Comparison of ENCODE assay signal across 13 cellular contexts in the genomic region with DNA sequence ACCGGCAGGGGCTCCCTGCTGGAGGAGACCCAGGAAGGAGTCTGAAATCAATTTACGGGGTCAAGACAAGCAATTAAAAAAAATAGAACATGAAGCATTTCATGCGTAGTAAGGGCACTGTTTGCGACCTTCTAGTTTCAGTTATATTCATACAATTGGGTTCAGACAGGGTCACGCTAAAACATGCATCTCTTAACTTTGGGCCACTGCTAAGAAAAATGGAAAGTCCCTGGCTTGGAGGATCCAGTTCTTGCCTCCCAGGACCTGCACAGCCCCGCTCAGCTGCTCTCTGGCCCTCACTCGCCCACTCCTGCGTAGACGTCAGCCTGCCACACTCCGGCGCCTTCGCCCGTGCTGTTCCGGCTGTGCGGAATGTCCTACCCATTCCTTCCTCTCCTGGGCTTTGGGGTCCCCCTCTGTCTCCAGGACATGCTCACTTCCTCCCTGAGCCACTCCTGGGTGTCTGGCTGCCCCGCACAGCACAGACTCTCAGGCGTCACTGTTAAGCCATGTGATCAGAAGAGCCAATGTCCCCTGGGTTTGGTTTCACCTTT. TPM values are rescaled to one million over a fixed set of nuclear protein-coding genes. Genes with fewer than 3 reads are reported as not detected.
DNase-seq lines count a peak whose midpoint lies in the region; ATAC-seq and TF ChIP-seq lines count a peak whose summit lies in the region.
"Had no signal": no experiment of that assay in that cellular context is flagged by ENCODE, and none has a peak within 500 bp of the region (broad histone marks: within the 10 kb centered on the region; RNA-seq: fewer than 3 reads in every experiment).

No MANE protein-coding gene starts in this region.

- H3K36me3 ChIP-seq in DOHH2 (ENCODE audit: control insufficient read depth, low read length) (no peaks in the 10 kb centered on the region), PC-9 (ENCODE audit: low read depth) (no peaks in the 10 kb centered on the region), ovary (no peaks in the 10 kb centered on the region)

- H3K4me3 ChIP-seq in DOHH2 (ENCODE audit: low read length): no peak overlapping the region
- no peak overlapping the region for H3K4me3 ChIP-seq in PC-9
- H3K4me3 ChIP-seq in ovary: no peak overlapping the region

- H3K4me3 Mint-ChIP-seq in brain (peak overlapping the region in 1 of 5 experiments; percentile 3), nephron progenitor cell (peak overlapping the region; percentile 35)
- H3K4me3 Mint-ChIP-seq: activated T-cell treated with anti-CD3 and anti-CD28 coated beads, Interleukin-2, amount 50 U/mL, for 24 hours had no signal

- no peak for TF ChIP-seq POLR2A in ovary (IDR thresholded peaks at IDR 0.05)

- no peaks in the 10 kb centered on the region for H3F3A ChIP-seq in DOHH2 (ENCODE audit: control insufficient read depth, insufficient read depth)
- no peaks in the 10 kb centered on the region for H3F3A ChIP-seq in PC-9 (ENCODE audit: insufficient read depth, low read depth)

- TF ChIP-seq CTCF in DOHH2 (IDR thresholded peaks at IDR 0.05; ENCODE audit: low read depth, low read length, poor library complexity, severe bottlenecking): no peak
- TF ChIP-seq CTCF in brain (conservative IDR thresholded peaks at IDR 0.05): no peak
- TF ChIP-seq CTCF in nephron progenitor cell (IDR thresholded peaks at IDR 0.05): no peak
- TF ChIP-seq CTCF in PC-9 (conservative IDR thresholded peaks at IDR 0.05): no peak
- no peak for TF ChIP-seq CTCF in ovary (IDR thresholded peaks at IDR 0.05)

- H3K9me3 Mint-ChIP-seq in brain: peaks cover 0 to 8% (median 0%) of the 10 kb centered on the region in 5 experiments
- H3K9me3 Mint-ChIP-seq in nephron progenitor cell: no peaks in the 10 kb centered on the region
- H3K9me3 Mint-ChIP-seq: activated T-cell treated with anti-CD3 and anti-CD28 coated beads, Interleukin-2, amount 50 U/mL, for 24 hours had no signal

- H3K79me2 ChIP-seq in DOHH2 (ENCODE audit: control insufficient read depth, low read length) (no peaks in the 10 kb centered on the region), PC-9 (ENCODE audit: low read depth) (no peaks in the 10 kb centered on the region)

- no peak overlapping the region for H2AFZ ChIP-seq in PC-9

- POLR2A ChIA-PET in PC-9 (lab: Charles Lee; ENCODE audit: unreplicated experiment): no interaction called here

- H3K27me3 Mint-ChIP-seq in brain: peaks cover 8% of the 10 kb centered on the region
- peaks cover 42% of the 10 kb centered on the region for H3K27me3 Mint-ChIP-seq in nephron progenitor cell (ENCODE audit: low read depth, poor library complexity)

- ATAC-seq in GM19372 (IDR thresholded peaks at IDR 0.05; ENCODE audit: low read depth, unreplicated experiment): peak; percentile 62
- ATAC-seq in HG03025 (IDR thresholded peaks at IDR 0.05; ENCODE audit: low FRiP score, unreplicated experiment): no peak
- ATAC-seq in HG02763 (IDR thresholded peaks at IDR 0.05; ENCODE audit: unreplicated experiment): no peak

- WGBS in ovary, 3 donors: 78 to 81% (median 80%) methylated on average over 17 of the region's 17 CpGs

- peak overlapping the region in 4 of 5 experiments; percentile 40 to 62 (median 48) for H3K27ac Mint-ChIP-seq in brain
- peak overlapping the region; percentile 72 for H3K27ac Mint-ChIP-seq in nephron progenitor cell
- H3K27ac Mint-ChIP-seq: activated T-cell treated with anti-CD3 and anti-CD28 coated beads, Interleukin-2, amount 50 U/mL, for 24 hours had no signal

- H3K4me1 ChIP-seq in DOHH2 (ENCODE audit: control insufficient read depth, low read length): peaks cover 15% of the 10 kb centered on the region
- no peaks in the 10 kb centered on the region for H3K4me1 ChIP-seq in PC-9 (replicated peaks; ENCODE audit: insufficient read depth)
- H3K4me1 ChIP-seq in ovary (ENCODE audit: insufficient read depth): no peaks in the 10 kb centered on the region

- H3K9me2 ChIP-seq in DOHH2 (replicated peaks; ENCODE audit: control insufficient read depth, low read length): no peaks in the 10 kb centered on the region
- no peaks in the 10 kb centered on the region for H3K9me2 ChIP-seq in PC-9 (ENCODE audit: insufficient read depth)

- CTCF ChIA-PET in PC-9 (lab: Charles Lee): interaction anchor here (0.7 kb wide), 1 partner anchor 176 kb away, joined by 3 read pairs; no protein-coding TSS in a partner anchor

- H3K4me2 ChIP-seq in DOHH2 (ENCODE audit: low read length) (peak overlapping the region; percentile 35), PC-9 (no peak overlapping the region)

- intact Hi-C loops in PC-9 (cut with micrococcal nuclease; ENCODE audit: unreplicated experiment): no loop called here
- intact Hi-C loops in ovary (cut with DNase I): no loop called here

- BruUV-seq in PC-9 (replicated peaks; lab: Mats Ljungman, UMichigan): no TSS peak

- DNase-seq in nephron progenitor cell (peak; percentile 35), PC-9 (no peak), ovary (no peak)
- DNase-seq: activated T-cell treated with anti-CD3 and anti-CD28 coated beads, Interleukin-2, amount 50 U/mL, for 24 hours; NCI-H2081; stimulated activated CD4-positive, alpha-beta T cell treated with anti-CD3 and anti-CD28 coated beads, Interleukin-4, amount 100 ng/mL, for 4 hours had no signal

- no peaks in the 10 kb centered on the region for H3K9me3 ChIP-seq in DOHH2 (ENCODE audit: control insufficient read depth, insufficient read depth, low read length)
- no peaks in the 10 kb centered on the region for H3K9me3 ChIP-seq in PC-9 (ENCODE audit: insufficient read depth, low read depth)
- H3K9me3 ChIP-seq in ovary: no peaks in the 10 kb centered on the region

- H3K36me3 Mint-ChIP-seq in brain: no peaks in the 10 kb centered on the region
- H3K36me3 Mint-ChIP-seq in nephron progenitor cell (ENCODE audit: low read depth): no peaks in the 10 kb centered on the region

- TF ChIP-seq EP300 in ovary (IDR thresholded peaks at IDR 0.05): no peak

- H3K27me3 ChIP-seq in DOHH2 (ENCODE audit: control insufficient read depth, low read length) (peaks cover 56% of the 10 kb centered on the region), PC-9 (ENCODE audit: insufficient read depth, low read depth) (peaks cover 31% of the 10 kb centered on the region), ovary (no peaks in the 10 kb centered on the region)

- H3K4me1 Mint-ChIP-seq in brain: peaks cover 50% of the 10 kb centered on the region
- H3K4me1 Mint-ChIP-seq in nephron progenitor cell: peaks cover 75% of the 10 kb centered on the region

- H4K20me1 ChIP-seq in DOHH2 (ENCODE audit: control insufficient read depth, insufficient read depth, low read depth, low read length) (no peaks in the 10 kb centered on the region), PC-9 (ENCODE audit: insufficient read depth) (no peaks in the 10 kb centered on the region)

- no peak overlapping the region for H3K27ac ChIP-seq in DOHH2 (ENCODE audit: low read depth, low read length)
- no peak overlapping the region for H3K27ac ChIP-seq in PC-9
- H3K27ac ChIP-seq in ovary: no peak overlapping the region
- H3K27ac ChIP-seq: epithelial cell of prostate had no signal

RNA-seq across cellular contexts. Expression of a gene that starts 12.8 kb away (rescaled TPM):
- 1.4 TPM for polyA plus RNA-seq in brain (ENCODE audit: insufficient read depth, low read depth, low replicate concordance)
- total RNA-seq in PC-9 (2021): not detected in 2 replicates
- total RNA-seq in ovary: 1 to 10 TPM in 3 of 7 donors, under 1 TPM in 4; 0.36 to 3.5 (median 0.91) TPM
- polyA plus RNA-seq in ovary: 1 to 10 TPM in 1 of 2 donors, under 1 TPM in 1; 0.42 to 1.5 TPM
- total RNA-seq: RPMI7951 had no signal
